In genomic region chr6:90611543-90611864, GRCh38 we compare ENCODE assay signal across 8 cellular contexts. TPM values are rescaled to one million over a fixed set of nuclear protein-coding genes. Genes with fewer than 3 reads are reported as not detected.
DNase-seq lines count a peak whose midpoint lies in the region; ATAC-seq and TF ChIP-seq lines count a peak whose summit lies in the region.

No MANE protein-coding gene starts in this region.

- H3K4me3 Mint-ChIP-seq in T-helper 17 cell: peak overlapping the region; percentile 95

- peaks cover 70% of the 10 kb centered on the region for H3K27me3 Mint-ChIP-seq in T-helper 17 cell

- TF ChIP-seq CTCF in fibroblast of villous mesenchyme (IDR thresholded peaks at IDR 0.05; ENCODE audit: insufficient read depth, low read depth, low read length): no peak

- H3K9me3 ChIP-seq in T-helper 17 cell (ENCODE audit: control insufficient read depth, low read length, poor library complexity, severe bottlenecking): no peaks in the 10 kb centered on the region

- H3K4me3 ChIP-seq in fibroblast of villous mesenchyme (ENCODE audit: low read depth, low read length) (peak overlapping the region; percentile 58), skeletal muscle cell (ENCODE audit: low read depth, low read length) (peak overlapping the region; percentile 61)

- ATAC-seq in GM19395 (IDR thresholded peaks at IDR 0.05; ENCODE audit: unreplicated experiment) (peak; percentile 19), T-helper 17 cell (no peak), GM21367 (IDR thresholded peaks at IDR 0.05; ENCODE audit: unreplicated experiment) (no peak)

- DNase-seq in T-helper 17 cell (no peak), fibroblast of villous mesenchyme (ENCODE audit: low read depth) (no peak), skeletal muscle cell (ENCODE audit: low read depth) (no peak), KG1 (lab: John Stamatoyannopoulos, UW) (no peak), NOMO-1 (lab: John Stamatoyannopoulos, UW; ENCODE audit: unreplicated experiment in 2 of 2) (no peak)
- no peak for DNase-seq in stimulated activated CD4-positive, alpha-beta T cell treated with anti-CD3 and anti-CD28 coated beads, Interleukin-2, amount 100 ng/mL, for 48 hours

- H3K27ac Mint-ChIP-seq in T-helper 17 cell: no peak overlapping the region

- peaks cover 10% of the 10 kb centered on the region for H3K36me3 Mint-ChIP-seq in T-helper 17 cell (ENCODE audit: low read depth)

- H3K4me1 Mint-ChIP-seq in T-helper 17 cell: peaks cover 11% of the 10 kb centered on the region

RNA-seq across cellular contexts. Expression of gene MAP3K7, which starts 24.6 kb away (rescaled TPM):
- total RNA-seq in T-helper 17 cell (10 to 100 TPM; 16.0 to 16.6 TPM), fibroblast of villous mesenchyme (36.1 and 51.4 TPM in 2 replicates)
